14 cellular contexts compared by ENCODE assay signal in genomic region chr4:33837043-33837442, GRCh38.
A peak's percentile ranks its signal among the peaks of the same experiment; 100 is the strongest.
DNase-seq lines count a peak whose midpoint lies in the region; ATAC-seq and TF ChIP-seq lines count a peak whose summit lies in the region.
"Had no signal": no experiment of that assay in that cellular context is flagged by ENCODE, and none has a peak within 500 bp of the region (broad histone marks: within the 10 kb centered on the region; RNA-seq: fewer than 3 reads in every experiment).

No MANE protein-coding gene starts in this region.

- no peaks in the 10 kb centered on the region for H3K4me1 Mint-ChIP-seq in natural killer cell
- H3K4me1 Mint-ChIP-seq: immature natural killer cell had no signal

- no peak for ATAC-seq in natural killer cell
- ATAC-seq: CD8-positive, alpha-beta T cell had no signal

- H3K4me3 Mint-ChIP-seq in natural killer cell, result no peak overlapping the region
- H3K4me3 Mint-ChIP-seq: CD8-positive, alpha-beta T cell; immature natural killer cell had no signal

- no peaks in the 10 kb centered on the region for H3K36me3 Mint-ChIP-seq in natural killer cell
- H3K36me3 Mint-ChIP-seq: CD8-positive, alpha-beta T cell; immature natural killer cell had no signal

- H3K27ac Mint-ChIP-seq in natural killer cell, result no peak overlapping the region
- H3K27ac Mint-ChIP-seq: CD8-positive, alpha-beta T cell; immature natural killer cell had no signal

- H3K4me3 ChIP-seq in epithelial cell of esophagus (ENCODE audit: low read length), result no peak overlapping the region
- H3K4me3 ChIP-seq: stomach had no signal

- intact Hi-C loops in natural killer cell (cut with micrococcal nuclease), result no loop called here
- intact Hi-C loops in head of caudate nucleus (cut with DNase I), result no loop called here

- no peaks in the 10 kb centered on the region for H3K27me3 Mint-ChIP-seq in natural killer cell (ENCODE audit: low read depth in 2 of 2)

- DNase-seq in EH (ENCODE audit: low read depth) (peak; percentile 93), RKO (ENCODE audit: low spot score) (peak; percentile 50), epithelial cell of esophagus (ENCODE audit: low read depth) (peak; percentile 23), non-pigmented ciliary epithelial cell (ENCODE audit: low read depth) (peak; percentile 45), HuH-7.5 (ENCODE audit: low spot score) (no peak), NCI-H128 (lab: John Stamatoyannopoulos, UW; ENCODE audit: unreplicated experiment) (no peak), natural killer cell (no peak), head of caudate nucleus (no peak)
- DNase-seq: activated CD4-positive, CD25-positive, alpha-beta regulatory T cell; CD8-positive, alpha-beta T cell; immature natural killer cell; NCI-H1436 treated with DMSO at 0.1 percent for 48 hours; NCI-H748 treated with DMSO at 0.1 percent for 48 hours; stomach had no signal

- H3K9me3 Mint-ChIP-seq in natural killer cell, result peaks cover 4 to 14% of the 10 kb centered on the region in 2 donors

- TF ChIP-seq CTCF in epithelial cell of esophagus (IDR thresholded peaks at IDR 0.05; ENCODE audit: insufficient read depth, low read depth, low read length, missing control alignments) (no peak), natural killer cell (IDR thresholded peaks at IDR 0.05) (no peak)

Comparison
In these comparisons a context has a peak if more than half of its experiments do, and no peak if none do; other contexts are left out.
1. DNase-seq: peak in EH (single experiment), RKO (single experiment), epithelial cell of esophagus (single experiment) and non-pigmented ciliary epithelial cell (single experiment); none in HuH-7.5 (single experiment), NCI-H128 (single experiment), natural killer cell (single experiment) and head of caudate nucleus (0 of 42).